Comparison of ENCODE assay signal across 12 cellular contexts in genomic region chr1:93625582-93626327, GRCh38. TPM values are rescaled to one million over a fixed set of nuclear protein-coding genes. Genes with fewer than 3 reads are reported as not detected.
DNase-seq lines count a peak whose midpoint lies in the region; ATAC-seq, FAIRE-seq and TF ChIP-seq lines count a peak whose summit lies in the region.
"Had no signal": no experiment of that assay in that cellular context is flagged by ENCODE, and none has a peak within 500 bp of the region (broad histone marks: within the 10 kb centered on the region; RNA-seq: fewer than 3 reads in every experiment).

No MANE protein-coding gene starts in this region.

- H3K4me1 ChIP-seq in PC-9 (replicated peaks; ENCODE audit: insufficient read depth) (peaks cover 99% of the 10 kb centered on the region), endothelial cell of umbilical vein (ENCODE audit: control insufficient read depth, extremely low read depth, insufficient read depth, low read length) (peaks cover 71% of the 10 kb centered on the region)
- H3K4me1 ChIP-seq: HAP-1 had no signal

- H3K9me3 ChIP-seq in PC-9 (ENCODE audit: insufficient read depth, low read depth) = no peaks in the 10 kb centered on the region; the same call in 1 of the 2 replicates
- H3K9me3 ChIP-seq in endothelial cell of umbilical vein (replicated peaks; ENCODE audit: control insufficient read depth, insufficient read depth, low read length) = no peaks in the 10 kb centered on the region
- H3K9me3 ChIP-seq: HAP-1 had no signal

- POLR2A ChIA-PET in PC-9 (lab: Charles Lee; ENCODE audit: unreplicated experiment) = interaction anchor here (0.5 to 0.7 kb wide), 3 partner anchors 46 to 107 kb away, joined by 3 to 4 read pairs (median 3); no protein-coding TSS in a partner anchor
- POLR2A ChIA-PET in endothelial cell of umbilical vein (lab: Charles Lee) = interaction anchor here (0.7 to 1.9 kb wide), 7 partner anchors 45 to 191 kb away, joined by 3 to 10 read pairs (median 4); no protein-coding TSS in a partner anchor

- H3K79me2 ChIP-seq in PC-9 (ENCODE audit: low read depth) = peaks cover 100% of the 10 kb centered on the region
- H3K79me2 ChIP-seq in endothelial cell of umbilical vein (ENCODE audit: control insufficient read depth, insufficient read depth, low read length) = peaks cover 72% of the 10 kb centered on the region

- H3K27ac ChIP-seq in PC-9 = peak overlapping the region; percentile 81; the same call in 1 of the 2 replicates
- H3K27ac ChIP-seq in endothelial cell of umbilical vein (ENCODE audit: insufficient read depth, low read depth, low read length) = peak overlapping the region; percentile 100
- H3K27ac ChIP-seq in coronary artery = no peak overlapping the region

- H3K4me1 Mint-ChIP-seq in mesothelial cell of epicardium = peaks cover 9% of the 10 kb centered on the region

- peak; percentile 98 for DNase-seq in EL
- DNase-seq in PC-9 = peak; percentile 37 to 72
- peak; percentile 99 for DNase-seq in endothelial cell of umbilical vein (ENCODE audit: low read depth, low spot score)
- no peak for DNase-seq in mesothelial cell of epicardium (ENCODE audit: low spot score in 2 of 2, unreplicated experiment in 2 of 2)
- no peak for DNase-seq in coronary artery (ENCODE audit: low spot score)
- no peak for DNase-seq in activated gamma-delta T cell treated with Interleukin-2 at 50 U/mL for 16 hours
- DNase-seq: naive B cell had no signal

- H3K9me1 ChIP-seq in endothelial cell of umbilical vein (replicated peaks; ENCODE audit: control insufficient read depth, extremely low read depth, insufficient read depth, low read length) = no peaks in the 10 kb centered on the region

- H3K9me2 ChIP-seq in PC-9 (ENCODE audit: insufficient read depth) = no peaks in the 10 kb centered on the region

- intact Hi-C loops in PC-9 (cut with micrococcal nuclease; ENCODE audit: unreplicated experiment) = loop anchor here (2.0 kb wide), 1 partner anchor 177 kb away; the partner anchor contains the start of gene FNBP1L
- intact Hi-C loops in endothelial cell of umbilical vein (cut with micrococcal nuclease) = loop anchor here (1.0 to 5.0 kb wide), 13 partner anchors 8 to 543 kb away; partner anchors contain the start of gene DR1

- dilution Hi-C loops in endothelial cell of umbilical vein (cut with MboI; ENCODE audit: extremely low pct_ligation_motif_present, low sequenced_read_pairs) = no loop called here

- H3K27me3 ChIP-seq in PC-9 (ENCODE audit: insufficient read depth, low read depth) (no peaks in the 10 kb centered on the region), endothelial cell of umbilical vein (ENCODE audit: control insufficient read depth in 2 of 2, insufficient read depth in 2 of 2, low read length in 2 of 2) (no peaks in the 10 kb centered on the region)

- H3K36me3 ChIP-seq in PC-9 (ENCODE audit: low read depth) (peaks cover 77% of the 10 kb centered on the region), endothelial cell of umbilical vein (ENCODE audit: control insufficient read depth in 2 of 2, extremely low read depth in 1 of 2, insufficient read depth in 2 of 2, low read length in 2 of 2) (no peaks in the 10 kb centered on the region)
- H3K36me3 ChIP-seq: HAP-1 had no signal

- peak; percentile 71 for TF ChIP-seq POLR2A in endothelial cell of umbilical vein (IDR thresholded peaks at IDR 0.05; ENCODE audit: low read depth, low read length)

- H3K4me3 ChIP-seq in PC-9 = no peak overlapping the region
- H3K4me3 ChIP-seq in endothelial cell of umbilical vein (replicated peaks in 1 of 3; ENCODE audit: insufficient read depth in 1 of 3, low read depth in 1 of 3, low read length in 3 of 3) = no peak overlapping the region
- no peak overlapping the region for H3K4me3 ChIP-seq in coronary artery
- H3K4me3 ChIP-seq: HAP-1 had no signal

- H3K36me3 Mint-ChIP-seq in mesothelial cell of epicardium = no peaks in the 10 kb centered on the region
- H3K36me3 Mint-ChIP-seq: naive B cell had no signal

- TF ChIP-seq CTCF in PC-9 (conservative IDR thresholded peaks at IDR 0.05) (no peak), endothelial cell of umbilical vein (IDR thresholded peaks at IDR 0.05; ENCODE audit: extremely low read depth in 1 of 2, insufficient read depth in 1 of 2, low read depth in 1 of 2, low read length in 2 of 2) (no peak), mesothelial cell of epicardium (IDR thresholded peaks at IDR 0.05; ENCODE audit: unreplicated experiment) (no peak), coronary artery (IDR thresholded peaks at IDR 0.05) (no peak)

- no peaks in the 10 kb centered on the region for H3K9me3 Mint-ChIP-seq in mesothelial cell of epicardium
- H3K9me3 Mint-ChIP-seq: naive B cell had no signal

- CTCF ChIA-PET in PC-9 (lab: Charles Lee) (interaction anchor here (0.6 kb wide), 1 partner anchor 322 kb away, joined by 3 read pairs; no protein-coding TSS in a partner anchor), endothelial cell of umbilical vein (lab: Charles Lee) (interaction anchor here (0.7 to 11.1 kb wide), 17 partner anchors 9 to 225 kb away, joined by 3 to 490 read pairs (median 4); partner anchors contain the start of gene BCAR3)

- ATAC-seq in HG02885 (IDR thresholded peaks at IDR 0.05; ENCODE audit: poor library complexity, unreplicated experiment) = no peak
- ATAC-seq in HG02973 (IDR thresholded peaks at IDR 0.05; ENCODE audit: unreplicated experiment) = no peak

- peak overlapping the region; percentile 43 for H3K27ac Mint-ChIP-seq in mesothelial cell of epicardium
- H3K27ac Mint-ChIP-seq: naive B cell, type B pancreatic cell had no signal

- peak overlapping the region; percentile 22 for H3K4me2 ChIP-seq in PC-9
- peak overlapping the region; percentile 62 for H3K4me2 ChIP-seq in endothelial cell of umbilical vein (ENCODE audit: insufficient read depth, low read length)

- H3K9ac ChIP-seq in endothelial cell of umbilical vein (replicated peaks; ENCODE audit: extremely low read depth, insufficient read depth, low read length) = peak overlapping the region; percentile 91

- H2AFZ ChIP-seq in PC-9 (no peak overlapping the region), endothelial cell of umbilical vein (ENCODE audit: low read depth, low read length) (no peak overlapping the region)

- H4K20me1 ChIP-seq in PC-9 (ENCODE audit: insufficient read depth) (peaks cover 100% of the 10 kb centered on the region), endothelial cell of umbilical vein (replicated peaks; ENCODE audit: control insufficient read depth, extremely low read depth, insufficient read depth, low read length) (no peaks in the 10 kb centered on the region)

- no peaks in the 10 kb centered on the region for H3K27me3 Mint-ChIP-seq in mesothelial cell of epicardium (ENCODE audit: low read depth)
- H3K27me3 Mint-ChIP-seq: naive B cell, type B pancreatic cell had no signal

- FAIRE-seq in endothelial cell of umbilical vein (lab: Jason Lieb, UNC) = peak; percentile 97
- FAIRE-seq: TTC549 had no signal

- BruUV-seq in PC-9 (replicated peaks; lab: Mats Ljungman, UMichigan) (no TSS peak), endothelial cell of umbilical vein (replicated peaks; lab: Mats Ljungman, UMichigan) (no TSS peak)

- peaks cover 96% of the 10 kb centered on the region for H3F3A ChIP-seq in PC-9 (ENCODE audit: insufficient read depth, low read depth)

- no peak overlapping the region for H3K4me3 Mint-ChIP-seq in mesothelial cell of epicardium
- H3K4me3 Mint-ChIP-seq: naive B cell, type B pancreatic cell had no signal

TF ChIP-seq in endothelial cell of umbilical vein, 7 proteins besides CTCF, POLR2A, EP300 and RAD21:
- TF ChIP-seq GATA2 (IDR thresholded peaks at IDR 0.05; ENCODE audit: insufficient read depth, insufficient read length, low read depth, low read length) (peak; percentile 99), POLR2AphosphoS5 (IDR thresholded peaks at IDR 0.05; ENCODE audit: insufficient read depth, low read depth, low read length) (peak; percentile 96), MAX (IDR thresholded peaks at IDR 0.05; ENCODE audit: insufficient read depth, insufficient read length) (no peak), FOS (IDR thresholded peaks at IDR 0.05; ENCODE audit: borderline replicate concordance, insufficient read depth, low read length) (peak; percentile 82), MYC (IDR thresholded peaks at IDR 0.05; ENCODE audit: low read depth, low read length) (no peak), EZH2 (IDR thresholded peaks at IDR 0.05; ENCODE audit: borderline replicate concordance, low read depth, low read length, severe bottlenecking) (no peak), JUN (IDR thresholded peaks at IDR 0.05; ENCODE audit: borderline replicate concordance, insufficient read depth, insufficient read length, low read depth) (peak; percentile 90)

RNA-seq across cellular contexts. Expression of gene BCAR3, which starts 55.9 kb away (rescaled TPM):
- total RNA-seq in PC-9 (2021) = 62.5 and 70.0 TPM in 2 replicates
- total RNA-seq in endothelial cell of umbilical vein = 31.2 and 32.9 TPM in 2 replicates
- polyA plus RNA-seq in endothelial cell of umbilical vein = 15.6 and 17.5 TPM in 2 replicates
- 25.3 and 26.5 TPM in 2 replicates for polyA plus RNA-seq in endothelial cell of umbilical vein (2011; cell fraction: cytosol; rRNA removed)
- 36.3 and 37.1 TPM in 2 replicates for polyA plus RNA-seq in endothelial cell of umbilical vein (2011; cell fraction: nucleus; rRNA removed)
- polyA plus RNA-seq in endothelial cell of umbilical vein (2012) = 32.6 and 38.1 TPM in 2 replicates
- 18.1 and 19.7 TPM in 2 replicates for polyA minus RNA-seq in endothelial cell of umbilical vein
- polyA minus RNA-seq in endothelial cell of umbilical vein (2011; cell fraction: cytosol; rRNA and poly(A)+ RNA removed) = 69.6 TPM
- 30.1 and 38.1 TPM in 2 replicates for polyA minus RNA-seq in endothelial cell of umbilical vein (2011; cell fraction: nucleus; rRNA and poly(A)+ RNA removed)
- 9.0 to 9.2 TPM (median 9.1 TPM) in 3 replicates for total RNA-seq in mesothelial cell of epicardium

Comparison
In these comparisons a context has a peak if more than half of its experiments do, and no peak if none do; other contexts are left out.
1. DNase-seq: peak in EL (single experiment), PC-9 (2 of 2) and endothelial cell of umbilical vein (single experiment); none in mesothelial cell of epicardium (0 of 2), coronary artery (single experiment) and activated gamma-delta T cell treated with Interleukin-2 at 50 U/mL for 16 hours (single experiment).
2. H3K27ac ChIP-seq: peak in PC-9 (single experiment) and endothelial cell of umbilical vein (single experiment); none in coronary artery (0 of 2).